Comparison of ENCODE assay signal across 13 cellular contexts in genomic region chr19:11323601-11324078, GRCh38. TPM values are rescaled to one million over a fixed set of nuclear protein-coding genes. Genes with fewer than 3 reads are reported as not detected.
DNase-seq lines count a peak whose midpoint lies in the region; ATAC-seq and TF ChIP-seq lines count a peak whose summit lies in the region.
"Had no signal": no experiment of that assay in that cellular context is flagged by ENCODE, and none has a peak within 500 bp of the region (broad histone marks: within the 10 kb centered on the region; RNA-seq: fewer than 3 reads in every experiment).

No MANE protein-coding gene starts in this region.

- TSS peak; percentile 28 for BruUV-seq in MCF 10A (replicated peaks; lab: Mats Ljungman, UMichigan)

- CTCF ChIA-PET in MCF 10A (lab: Yijun Ruan, JAX) = interaction anchor here (0.6 to 1.5 kb wide), 4 partner anchors 30 to 159 kb away, joined by 3 to 7 read pairs (median 4); no protein-coding TSS in a partner anchor

- no peaks in the 10 kb centered on the region for H3K9me3 Mint-ChIP-seq in MCF 10A (ENCODE audit: unreplicated experiment)
- no peaks in the 10 kb centered on the region for H3K9me3 Mint-ChIP-seq in naive thymus-derived CD8-positive, alpha-beta T cell

- peak overlapping the region; percentile 49 for H3K27ac Mint-ChIP-seq in MCF 10A (ENCODE audit: low read depth, unreplicated experiment)
- H3K27ac Mint-ChIP-seq in naive thymus-derived CD8-positive, alpha-beta T cell = peak overlapping the region in 6 of 10 donors; percentile 18 to 84 (median 74)

- H3K36me3 Mint-ChIP-seq in MCF 10A (ENCODE audit: insufficient read depth, unreplicated experiment) = peaks cover 50% of the 10 kb centered on the region
- peaks cover 0 to 3% (median 0%) of the 10 kb centered on the region in 3 donors for H3K36me3 Mint-ChIP-seq in naive thymus-derived CD8-positive, alpha-beta T cell

- POLR2A ChIA-PET in MCF 10A (lab: Yijun Ruan, JAX) = interaction anchor here (1.0 to 4.8 kb wide), 11 partner anchors 9 to 185 kb away, joined by 3 to 33 read pairs (median 5); partner anchors contain the start of genes CCDC159, SWSAP1 and TMEM205
- POLR2A ChIA-PET in naive thymus-derived CD8-positive, alpha-beta T cell (lab: Charles Lee) = interaction anchor here (0.7 to 1.7 kb wide), 3 partner anchors 51 to 183 kb away, joined by 4 to 7 read pairs (median 4); partner anchors contain the start of gene SWSAP1

- DNase-seq in AG10803 (ENCODE audit: low read depth) (no peak), LNCaP clone FGC (ENCODE audit: low read depth) (no peak), MCF 10A (ENCODE audit: unreplicated experiment) (peak; percentile 49), NCI-H1105 (lab: John Stamatoyannopoulos, UW) (no peak), head of caudate nucleus (no peak)
- no peak for DNase-seq in naive thymus-derived CD8-positive, alpha-beta T cell
- DNase-seq: activated CD4-positive, alpha-beta T cell treated with anti-CD3 and anti-CD28 coated beads, Interleukin-2, amount 50 U/mL, for 4 hours; NCI-H1048 had no signal

- no peaks in the 10 kb centered on the region for H3K27me3 Mint-ChIP-seq in MCF 10A (ENCODE audit: insufficient read depth, unreplicated experiment)
- peaks cover 0 to 22% (median 8%) of the 10 kb centered on the region in 5 donors for H3K27me3 Mint-ChIP-seq in naive thymus-derived CD8-positive, alpha-beta T cell

- ATAC-seq in naive thymus-derived CD8-positive, alpha-beta T cell = no peak
- ATAC-seq in GM18498 (IDR thresholded peaks at IDR 0.05; ENCODE audit: unreplicated experiment) (no peak), HG03457 (IDR thresholded peaks at IDR 0.05; ENCODE audit: unreplicated experiment) (no peak)

- TF ChIP-seq CTCF in AG10803 (conservative IDR thresholded peaks at IDR 0.05; ENCODE audit: low read length) = no peak
- TF ChIP-seq CTCF in LNCaP clone FGC (IDR thresholded peaks at IDR 0.05; ENCODE audit: control insufficient read depth, extremely low read depth, insufficient read depth) = no peak
- no peak for TF ChIP-seq CTCF in MCF 10A (IDR thresholded peaks at IDR 0.05; ENCODE audit: unreplicated experiment)

- peak overlapping the region; percentile 53 for H3K4me3 Mint-ChIP-seq in MCF 10A (ENCODE audit: unreplicated experiment)
- H3K4me3 Mint-ChIP-seq in naive thymus-derived CD8-positive, alpha-beta T cell = peak overlapping the region in 7 of 10 donors; percentile 33 to 77 (median 69)

- H3K4me3 ChIP-seq in AG10803 (ENCODE audit: low read length) (peak overlapping the region; percentile 18), LNCaP clone FGC (ENCODE audit: low read depth, low read length) (peak overlapping the region; percentile 25; the same call in 1 of the 2 replicates)

- peaks cover 17% of the 10 kb centered on the region for H3K4me1 Mint-ChIP-seq in MCF 10A (ENCODE audit: insufficient read depth, unreplicated experiment)
- peaks cover 8 to 45% (median 17%) of the 10 kb centered on the region in 4 donors for H3K4me1 Mint-ChIP-seq in naive thymus-derived CD8-positive, alpha-beta T cell

- intact Hi-C loops in MCF 10A (cut with micrococcal nuclease) = no loop called here
- intact Hi-C loops in head of caudate nucleus (cut with DNase I) = no loop called here

RNA-seq across cellular contexts. Expression of gene RAB3D, which starts 15.8 kb away (rescaled TPM):
- 42.8 and 46.5 TPM in 2 replicates for total RNA-seq in MCF 10A (2022)
- total RNA-seq in naive thymus-derived CD8-positive, alpha-beta T cell = 1 to 10 TPM; 4.5 to 4.9 TPM
- polyA plus RNA-seq in naive thymus-derived CD8-positive, alpha-beta T cell = 1 to 10 TPM in 1 of 3 donors, under 1 TPM in 2; 0.80 to 1.4 (median 0.89) TPM

RNA-seq across cellular contexts. Expression of gene TMEM205, which starts 22.4 kb away (rescaled TPM):
- total RNA-seq in MCF 10A (2022) = 93.1 and 96.6 TPM in 2 replicates
- total RNA-seq in naive thymus-derived CD8-positive, alpha-beta T cell = 10 to 100 TPM; 22.9 to 25.8 TPM
- 10 to 100 TPM; 56.6 to 76.1 (median 66.8) TPM for polyA plus RNA-seq in naive thymus-derived CD8-positive, alpha-beta T cell

RNA-seq across cellular contexts. Expression of gene CCDC159, which starts 22.7 kb away (rescaled TPM):
- total RNA-seq in MCF 10A (2022) = 17.2 and 18.2 TPM in 2 replicates
- 10 to 100 TPM; 59.9 to 61.6 TPM for total RNA-seq in naive thymus-derived CD8-positive, alpha-beta T cell
- polyA plus RNA-seq in naive thymus-derived CD8-positive, alpha-beta T cell = 10 to 100 TPM; 13.7 to 16.8 (median 15.0) TPM

RNA-seq across cellular contexts. Expression of gene TSPAN16, which starts 27.7 kb away (rescaled TPM):
- not detected in 2 replicates for total RNA-seq in MCF 10A (2022)
- total RNA-seq in naive thymus-derived CD8-positive, alpha-beta T cell = not detected
- polyA plus RNA-seq in naive thymus-derived CD8-positive, alpha-beta T cell = not detected
- total RNA-seq: esophagus mucosa, occipital lobe, ureter had no signal

RNA-seq across cellular contexts. Expression of gene PLPPR2, which starts 31.6 kb away (rescaled TPM):
- 19.5 and 24.2 TPM in 2 replicates for total RNA-seq in MCF 10A (2022)
- total RNA-seq in naive thymus-derived CD8-positive, alpha-beta T cell = 1 to 10 TPM; 8.4 to 8.7 TPM
- polyA plus RNA-seq in naive thymus-derived CD8-positive, alpha-beta T cell = under 1 TPM; 0.22 to 0.33 (median 0.30) TPM
